In genomic region chr14:68599896-68600620, GRCh38 we compare ENCODE assay signal across 1 cellular context.
TF ChIP-seq lines count a peak whose summit lies in the region.

No MANE protein-coding gene starts in this region.

TF ChIP-seq in IMR-90, 13 proteins besides CTCF, POLR2A, EP300 and RAD21:
- TF ChIP-seq SMC3 (IDR thresholded peaks at IDR 0.05; ENCODE audit: low read depth, low read length) (no peak), NFE2L2 (IDR thresholded peaks at IDR 0.05; ENCODE audit: low read depth, low read length) (no peak), BHLHE40 (IDR thresholded peaks at IDR 0.05; ENCODE audit: low read depth, low read length) (no peak), RFX5 (IDR thresholded peaks at IDR 0.05; ENCODE audit: low read depth, low read length) (no peak), FOS (IDR thresholded peaks at IDR 0.05; ENCODE audit: low read depth, low read length) (no peak), USF2 (IDR thresholded peaks at IDR 0.05; ENCODE audit: low read depth, low read length) (no peak), ELK1 (IDR thresholded peaks at IDR 0.05; ENCODE audit: borderline replicate concordance, low read depth, low read length) (no peak), CHD1 (IDR thresholded peaks at IDR 0.05; ENCODE audit: low read depth, low read length) (no peak), MAFK (IDR thresholded peaks at IDR 0.05; ENCODE audit: low read depth, low read length) (no peak), MAZ (IDR thresholded peaks at IDR 0.05; ENCODE audit: borderline replicate concordance, low read depth, low read length) (no peak), CEBPB (IDR thresholded peaks at IDR 0.05; ENCODE audit: low read depth, low read length) (no peak), RCOR1 (IDR thresholded peaks at IDR 0.05; ENCODE audit: insufficient replicate concordance, low read length) (no peak)
TF ChIP-seq in IMR-90: peak in this region for 0.
